ENCODE assay signal across 23 cellular contexts in the genomic region with DNA sequence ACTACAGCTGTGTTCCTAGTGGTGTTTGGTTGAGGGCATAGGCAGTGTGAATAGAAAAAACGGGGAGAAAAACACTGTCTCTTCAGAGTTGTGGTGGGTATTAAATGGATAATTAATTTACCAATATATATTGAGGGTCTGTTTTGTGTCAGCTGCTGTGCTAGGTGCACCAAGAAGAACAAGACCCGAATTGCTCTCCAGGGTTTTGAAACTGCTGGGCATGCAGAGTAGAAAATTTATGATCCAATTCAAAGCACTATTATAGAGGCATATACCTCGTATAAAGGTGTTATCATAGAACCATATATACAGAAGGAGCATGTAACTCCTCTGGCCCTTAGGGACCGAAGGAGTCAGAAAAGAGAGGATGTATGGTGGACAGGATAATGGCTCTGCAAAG. TPM values are rescaled to one million over a fixed set of nuclear protein-coding genes. Genes with fewer than 3 reads are reported as not detected.
DNase-seq lines count a peak whose midpoint lies in the region; ATAC-seq and TF ChIP-seq lines count a peak whose summit lies in the region.
"Had no signal": no experiment of that assay in that cellular context is flagged by ENCODE, and none has a peak within 500 bp of the region (broad histone marks: within the 10 kb centered on the region; RNA-seq: fewer than 3 reads in every experiment).

No MANE protein-coding gene starts in this region.

- peaks cover 34% of the 10 kb centered on the region for H3K79me2 ChIP-seq in OCI-LY7 (ENCODE audit: insufficient read depth, low read depth, low read length)

- POLR2A ChIA-PET in OCI-LY7 (lab: Charles Lee): interaction anchor here (1.0 kb wide), 1 partner anchor 10 kb away, joined by 3 read pairs; no protein-coding TSS in a partner anchor

- TF ChIP-seq EP300 in esophagus muscularis mucosa (IDR thresholded peaks at IDR 0.05): no peak

- peak overlapping the region; percentile 82 for H3K27ac Mint-ChIP-seq in activated naive CD8-positive, alpha-beta T cell
- no peak overlapping the region for H3K27ac Mint-ChIP-seq in activated naive CD8-positive, alpha-beta T cell treated with anti-CD3 and anti-CD28 coated beads for 36 hours
- H3K27ac Mint-ChIP-seq in mesothelial cell of epicardium (peak overlapping the region; percentile 76), type B pancreatic cell (peak overlapping the region; percentile 66)

- no peak for ATAC-seq in HG03469 (IDR thresholded peaks at IDR 0.05; ENCODE audit: unreplicated experiment)

- H3K36me3 ChIP-seq in OCI-LY7 (ENCODE audit: insufficient read depth, low read length): peaks cover 20% of the 10 kb centered on the region
- no peaks in the 10 kb centered on the region for H3K36me3 ChIP-seq in esophagus muscularis mucosa
- H3K36me3 ChIP-seq: HAP-1, tibial artery had no signal

- no peaks in the 10 kb centered on the region for H3K27me3 ChIP-seq in esophagus muscularis mucosa
- H3K27me3 ChIP-seq: SJCRH30, tibial artery had no signal

- peak overlapping the region; percentile 66 for H3K4me3 Mint-ChIP-seq in activated naive CD8-positive, alpha-beta T cell
- no peak overlapping the region for H3K4me3 Mint-ChIP-seq in activated naive CD8-positive, alpha-beta T cell treated with anti-CD3 and anti-CD28 coated beads for 36 hours
- H3K4me3 Mint-ChIP-seq in mesothelial cell of epicardium (peak overlapping the region; percentile 50), type B pancreatic cell (peak overlapping the region; percentile 79)

- no peaks in the 10 kb centered on the region for H3K9me2 ChIP-seq in OCI-LY7 (ENCODE audit: insufficient read depth, low read length)

- H3K27ac ChIP-seq in OCI-LY7 (ENCODE audit: low read depth, low read length, poor library complexity, severe bottlenecking): no peak overlapping the region
- H3K27ac ChIP-seq in esophagus muscularis mucosa (replicated peaks in 1 of 4): no peak overlapping the region
- H3K27ac ChIP-seq: PC-9, tibial artery had no signal

- H3K9me3 ChIP-seq in OCI-LY7 (ENCODE audit: low read length): no peaks in the 10 kb centered on the region
- H3K9me3 ChIP-seq in esophagus muscularis mucosa: no peaks in the 10 kb centered on the region
- H3K9me3 ChIP-seq: SJCRH30, tibial artery had no signal

- H3K36me3 Mint-ChIP-seq in activated naive CD8-positive, alpha-beta T cell: peaks cover 8% of the 10 kb centered on the region
- peaks cover 25% of the 10 kb centered on the region for H3K36me3 Mint-ChIP-seq in activated naive CD8-positive, alpha-beta T cell treated with anti-CD3 and anti-CD28 coated beads for 36 hours
- H3K36me3 Mint-ChIP-seq in mesothelial cell of epicardium (peaks cover 3% of the 10 kb centered on the region), type B pancreatic cell (peaks cover 6% of the 10 kb centered on the region)

- intact Hi-C loops in OCI-LY7 (cut with micrococcal nuclease; ENCODE audit: unreplicated experiment): no loop called here
- intact Hi-C loops in esophagus muscularis mucosa (cut with DNase I): no loop called here

- no TSS peak for BruUV-seq in OCI-LY7 (replicated peaks; lab: Mats Ljungman, UMichigan)

- H3K27me3 Mint-ChIP-seq in activated naive CD8-positive, alpha-beta T cell: peaks cover 4% of the 10 kb centered on the region
- H3K27me3 Mint-ChIP-seq in activated naive CD8-positive, alpha-beta T cell treated with anti-CD3 and anti-CD28 coated beads for 36 hours: peaks cover 18% of the 10 kb centered on the region
- H3K27me3 Mint-ChIP-seq in mesothelial cell of epicardium (ENCODE audit: low read depth) (no peaks in the 10 kb centered on the region), type B pancreatic cell (no peaks in the 10 kb centered on the region)

- TF ChIP-seq CTCF in OCI-LY7 (conservative IDR thresholded peaks at IDR 0.05; ENCODE audit: low read length) (no peak), mesothelial cell of epicardium (IDR thresholded peaks at IDR 0.05; ENCODE audit: unreplicated experiment) (no peak), type B pancreatic cell (conservative IDR thresholded peaks at IDR 0.05) (no peak), esophagus muscularis mucosa (IDR thresholded peaks at IDR 0.05) (no peak)

- H3K4me3 ChIP-seq in OCI-LY7 (ENCODE audit: low read depth, low read length, poor library complexity, severe bottlenecking) (no peak overlapping the region), esophagus muscularis mucosa (no peak overlapping the region)
- H3K4me3 ChIP-seq: HAP-1, SJCRH30, tibial artery had no signal

- H3K4me1 ChIP-seq in OCI-LY7 (ENCODE audit: insufficient read depth, low read length, poor library complexity, severe bottlenecking) (peaks cover 20% of the 10 kb centered on the region), esophagus muscularis mucosa (peaks cover 19 to 33% (median 32%) of the 10 kb centered on the region in 4 donors)

- 87% methylated on average over 4 of the region's 4 CpGs for WGBS in esophagus muscularis mucosa

- peaks cover 28% of the 10 kb centered on the region for H3K4me1 Mint-ChIP-seq in activated naive CD8-positive, alpha-beta T cell (ENCODE audit: low read depth)
- H3K4me1 Mint-ChIP-seq in activated naive CD8-positive, alpha-beta T cell treated with anti-CD3 and anti-CD28 coated beads for 36 hours: peaks cover 18% of the 10 kb centered on the region
- peaks cover 22% of the 10 kb centered on the region for H3K4me1 Mint-ChIP-seq in mesothelial cell of epicardium
- H3K4me1 Mint-ChIP-seq in type B pancreatic cell (ENCODE audit: unreplicated experiment): peaks cover 12% of the 10 kb centered on the region

- CTCF ChIA-PET in OCI-LY7 (lab: Charles Lee; ENCODE audit: unreplicated experiment): no interaction called here

- no peak overlapping the region for H3K4me2 ChIP-seq in OCI-LY7 (ENCODE audit: low read length)

- peak overlapping the region; percentile 8; the same call in 1 of the 2 replicates for H2AFZ ChIP-seq in OCI-LY7 (ENCODE audit: low read length)

- no peaks in the 10 kb centered on the region for H3K9me3 Mint-ChIP-seq in activated naive CD8-positive, alpha-beta T cell (ENCODE audit: low read depth)
- H3K9me3 Mint-ChIP-seq in activated naive CD8-positive, alpha-beta T cell treated with anti-CD3 and anti-CD28 coated beads for 36 hours: no peaks in the 10 kb centered on the region
- H3K9me3 Mint-ChIP-seq in mesothelial cell of epicardium: peaks cover 4% of the 10 kb centered on the region
- peaks cover 4% of the 10 kb centered on the region for H3K9me3 Mint-ChIP-seq in type B pancreatic cell

- H4K20me1 ChIP-seq in OCI-LY7 (ENCODE audit: insufficient read depth, low read length): peaks cover 14% of the 10 kb centered on the region; the same call in 1 of the 2 replicates

- no peak for TF ChIP-seq POLR2A in esophagus muscularis mucosa (IDR thresholded peaks at IDR 0.05; ENCODE audit: low read depth)

- no peak for DNase-seq in activated naive CD8-positive, alpha-beta T cell treated with anti-CD3 and anti-CD28 coated beads for 36 hours
- DNase-seq in OCI-LY7 (ENCODE audit: low spot score) (no peak), mesothelial cell of epicardium (ENCODE audit: low spot score in 2 of 2, unreplicated experiment in 2 of 2) (no peak), type B pancreatic cell (ENCODE audit: extremely low spot score, unreplicated experiment) (no peak), esophagus muscularis mucosa (ENCODE audit: extremely low spot score) (no peak), SHP77 (lab: John Stamatoyannopoulos, UW) (no peak)
- DNase-seq: activated CD4-positive, CD25-positive, alpha-beta regulatory T cell treated with anti-CD3 and anti-CD28 coated beads, Interleukin-2, amount 50 U/mL, for 72 hours; aorta; DMS79 treated with DMSO at 0.1 percent for 48 hours; erythroblast; foreskin melanocyte; hypothalamus; mammary epithelial cell; NCI-H2029; NCI-H226; PC-9; stimulated activated naive CD4-positive, alpha-beta T cell; T1000; tibial artery had no signal

RNA-seq across cellular contexts. Expression of a gene that starts 1.6 kb away (rescaled TPM):
- total RNA-seq in activated naive CD8-positive, alpha-beta T cell treated with anti-CD3 and anti-CD28 coated beads for 36 hours: 10 to 100 TPM; 89.3 to 97.7 TPM
- total RNA-seq in OCI-LY7 (2014; rRNA removed; shearing (Covaris generic)): 30.0 and 36.1 TPM in 2 replicates
- total RNA-seq in OCI-LY7 (2022) (53.1 and 55.2 TPM in 2 replicates), mesothelial cell of epicardium (51.1 to 54.2 TPM (median 53.9 TPM) in 3 replicates), type B pancreatic cell (ENCODE audit: low replicate concordance) (53.9 and 64.0 TPM in 2 replicates), esophagus muscularis mucosa (10 to 100 TPM; 32.3 to 45.8 (median 40.6) TPM)
